In genomic region chr15:38254065-38254883, GRCh38 we compare ENCODE assay signal across 1 cellular context.
A peak's percentile ranks its signal among the peaks of the same experiment; 100 is the strongest.
TF ChIP-seq lines count a peak whose summit lies in the region.

No MANE protein-coding gene starts in this region.

TF ChIP-seq in K562, 482 proteins besides CTCF, POLR2A, EP300 and RAD21 (continued from another document and continues in another):
- TF ChIP-seq HDAC1 (IDR thresholded peaks at IDR 0.05) (peak in 1 of 2 experiments; percentile 23; a peak in 1 of 4 replicates), ZFPM2 (CRISPR knock-in tag; IDR thresholded peaks at IDR 0.05) (no peak), MGA (IDR thresholded peaks at IDR 0.05) (peak; percentile 74), NFE2L1 (tag; IDR thresholded peaks at IDR 0.05; ENCODE audit: borderline replicate concordance, low read depth) (no peak), NFYB (IDR thresholded peaks at IDR 0.05; ENCODE audit: extremely low read depth, insufficient read length) (peak; percentile 17), ATF1 (CRISPR knock-in tag; IDR thresholded peaks at IDR 0.05) (no peak), ATF1 (tag; IDR thresholded peaks at IDR 0.05) (no peak; the same call in 1 of the 2 replicates), TEAD1 (CRISPR knock-in tag; IDR thresholded peaks at IDR 0.05) (peak in 1 of 2 experiments; percentile 31; a peak in 1 of 4 replicates), TBL1XR1 (IDR thresholded peaks at IDR 0.05; ENCODE audit: low read length in 2 of 2) (peak in 1 of 2 experiments; percentile 7; a peak in 1 of 4 replicates), ZNF518B (CRISPR knock-in tag; IDR thresholded peaks at IDR 0.05) (no peak), ZNF740 (CRISPR knock-in tag; IDR thresholded peaks at IDR 0.05) (no peak), ZNF740 (tag; IDR thresholded peaks at IDR 0.05) (no peak), ELF4 (CRISPR knock-in tag; IDR thresholded peaks at IDR 0.05) (no peak), ZNF384 (IDR thresholded peaks at IDR 0.05; ENCODE audit: low read depth, low read length) (peak; percentile 69), POLR3A (IDR thresholded peaks at IDR 0.05; ENCODE audit: borderline replicate concordance, extremely low read depth, insufficient read depth, insufficient read length) (no peak), ZNF584 (CRISPR knock-in tag; IDR thresholded peaks at IDR 0.05; ENCODE audit: low read depth) (no peak), IRF2 (CRISPR knock-in tag; IDR thresholded peaks at IDR 0.05) (no peak), CBFA2T3 (IDR thresholded peaks at IDR 0.05) (peak; percentile 55), ZNF76 (CRISPR knock-in tag; IDR thresholded peaks at IDR 0.05; ENCODE audit: borderline replicate concordance) (no peak), PML (IDR thresholded peaks at IDR 0.05; ENCODE audit: low read length) (0 out of 2 replicates have a peak, but pooled peaks have one; percentile 59), ARHGAP35 (IDR thresholded peaks at IDR 0.05; ENCODE audit: partially characterized antibody) (no peak), ZNF347 (CRISPR knock-in tag; IDR thresholded peaks at IDR 0.05; ENCODE audit: low read depth) (no peak), TAF1 (IDR thresholded peaks at IDR 0.05; ENCODE audit: control insufficient read depth, extremely low read depth, insufficient read depth, low read length, severe bottlenecking) (peak; percentile 69), SUPT5H (IDR thresholded peaks at IDR 0.05) (peak; percentile 66)
- TF ChIP-seq, protein P1, sequence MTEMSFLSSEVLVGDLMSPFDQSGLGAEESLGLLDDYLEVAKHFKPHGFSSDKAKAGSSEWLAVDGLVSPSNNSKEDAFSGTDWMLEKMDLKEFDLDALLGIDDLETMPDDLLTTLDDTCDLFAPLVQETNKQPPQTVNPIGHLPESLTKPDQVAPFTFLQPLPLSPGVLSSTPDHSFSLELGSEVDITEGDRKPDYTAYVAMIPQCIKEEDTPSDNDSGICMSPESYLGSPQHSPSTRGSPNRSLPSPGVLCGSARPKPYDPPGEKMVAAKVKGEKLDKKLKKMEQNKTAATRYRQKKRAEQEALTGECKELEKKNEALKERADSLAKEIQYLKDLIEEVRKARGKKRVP (CRISPR knock-in tag; IDR thresholded peaks at IDR 0.05) = no peak
- TF ChIP-seq, protein P2, sequence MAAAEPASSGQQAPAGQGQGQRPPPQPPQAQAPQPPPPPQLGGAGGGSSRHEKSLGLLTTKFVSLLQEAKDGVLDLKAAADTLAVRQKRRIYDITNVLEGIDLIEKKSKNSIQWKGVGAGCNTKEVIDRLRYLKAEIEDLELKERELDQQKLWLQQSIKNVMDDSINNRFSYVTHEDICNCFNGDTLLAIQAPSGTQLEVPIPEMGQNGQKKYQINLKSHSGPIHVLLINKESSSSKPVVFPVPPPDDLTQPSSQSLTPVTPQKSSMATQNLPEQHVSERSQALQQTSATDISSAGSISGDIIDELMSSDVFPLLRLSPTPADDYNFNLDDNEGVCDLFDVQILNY (CRISPR knock-in tag; IDR thresholded peaks at IDR 0.05) = no peak
- TF ChIP-seq, protein P3, sequence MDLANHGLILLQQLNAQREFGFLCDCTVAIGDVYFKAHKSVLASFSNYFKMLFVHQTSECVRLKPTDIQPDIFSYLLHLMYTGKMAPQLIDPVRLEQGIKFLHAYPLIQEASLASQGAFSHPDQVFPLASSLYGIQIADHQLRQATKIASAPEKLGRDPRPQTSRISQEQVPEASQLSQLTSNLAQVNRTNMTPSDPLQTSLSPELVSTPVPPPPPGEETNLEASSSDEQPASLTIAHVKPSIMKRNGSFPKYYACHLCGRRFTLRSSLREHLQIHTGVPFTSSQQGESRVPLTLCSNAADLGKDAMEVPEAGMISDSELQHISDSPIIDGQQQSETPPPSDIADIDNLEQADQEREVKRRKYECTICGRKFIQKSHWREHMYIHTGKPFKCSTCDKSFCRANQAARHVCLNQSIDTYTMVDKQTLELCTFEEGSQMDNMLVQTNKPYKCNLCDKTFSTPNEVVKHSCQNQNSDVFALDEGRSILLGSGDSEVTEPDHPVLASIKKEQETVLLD (IDR thresholded peaks at IDR 0.05) = no peak
- TF ChIP-seq, protein P4, sequence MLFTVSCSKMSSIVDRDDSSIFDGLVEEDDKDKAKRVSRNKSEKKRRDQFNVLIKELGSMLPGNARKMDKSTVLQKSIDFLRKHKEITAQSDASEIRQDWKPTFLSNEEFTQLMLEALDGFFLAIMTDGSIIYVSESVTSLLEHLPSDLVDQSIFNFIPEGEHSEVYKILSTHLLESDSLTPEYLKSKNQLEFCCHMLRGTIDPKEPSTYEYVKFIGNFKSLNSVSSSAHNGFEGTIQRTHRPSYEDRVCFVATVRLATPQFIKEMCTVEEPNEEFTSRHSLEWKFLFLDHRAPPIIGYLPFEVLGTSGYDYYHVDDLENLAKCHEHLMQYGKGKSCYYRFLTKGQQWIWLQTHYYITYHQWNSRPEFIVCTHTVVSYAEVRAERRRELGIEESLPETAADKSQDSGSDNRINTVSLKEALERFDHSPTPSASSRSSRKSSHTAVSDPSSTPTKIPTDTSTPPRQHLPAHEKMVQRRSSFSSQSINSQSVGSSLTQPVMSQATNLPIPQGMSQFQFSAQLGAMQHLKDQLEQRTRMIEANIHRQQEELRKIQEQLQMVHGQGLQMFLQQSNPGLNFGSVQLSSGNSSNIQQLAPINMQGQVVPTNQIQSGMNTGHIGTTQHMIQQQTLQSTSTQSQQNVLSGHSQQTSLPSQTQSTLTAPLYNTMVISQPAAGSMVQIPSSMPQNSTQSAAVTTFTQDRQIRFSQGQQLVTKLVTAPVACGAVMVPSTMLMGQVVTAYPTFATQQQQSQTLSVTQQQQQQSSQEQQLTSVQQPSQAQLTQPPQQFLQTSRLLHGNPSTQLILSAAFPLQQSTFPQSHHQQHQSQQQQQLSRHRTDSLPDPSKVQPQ (CRISPR knock-in tag; IDR thresholded peaks at IDR 0.05; ENCODE audit: borderline replicate concordance) = no peak
- TF ChIP-seq, protein P5, sequence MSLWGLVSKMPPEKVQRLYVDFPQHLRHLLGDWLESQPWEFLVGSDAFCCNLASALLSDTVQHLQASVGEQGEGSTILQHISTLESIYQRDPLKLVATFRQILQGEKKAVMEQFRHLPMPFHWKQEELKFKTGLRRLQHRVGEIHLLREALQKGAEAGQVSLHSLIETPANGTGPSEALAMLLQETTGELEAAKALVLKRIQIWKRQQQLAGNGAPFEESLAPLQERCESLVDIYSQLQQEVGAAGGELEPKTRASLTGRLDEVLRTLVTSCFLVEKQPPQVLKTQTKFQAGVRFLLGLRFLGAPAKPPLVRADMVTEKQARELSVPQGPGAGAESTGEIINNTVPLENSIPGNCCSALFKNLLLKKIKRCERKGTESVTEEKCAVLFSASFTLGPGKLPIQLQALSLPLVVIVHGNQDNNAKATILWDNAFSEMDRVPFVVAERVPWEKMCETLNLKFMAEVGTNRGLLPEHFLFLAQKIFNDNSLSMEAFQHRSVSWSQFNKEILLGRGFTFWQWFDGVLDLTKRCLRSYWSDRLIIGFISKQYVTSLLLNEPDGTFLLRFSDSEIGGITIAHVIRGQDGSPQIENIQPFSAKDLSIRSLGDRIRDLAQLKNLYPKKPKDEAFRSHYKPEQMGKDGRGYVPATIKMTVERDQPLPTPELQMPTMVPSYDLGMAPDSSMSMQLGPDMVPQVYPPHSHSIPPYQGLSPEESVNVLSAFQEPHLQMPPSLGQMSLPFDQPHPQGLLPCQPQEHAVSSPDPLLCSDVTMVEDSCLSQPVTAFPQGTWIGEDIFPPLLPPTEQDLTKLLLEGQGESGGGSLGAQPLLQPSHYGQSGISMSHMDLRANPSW (CRISPR knock-in tag; IDR thresholded peaks at IDR 0.05) = no peak
